18 cellular contexts compared by ENCODE assay signal in genomic region chr11:76026862-76027261, GRCh38.
DNase-seq lines count a peak whose midpoint lies in the region; ATAC-seq, FAIRE-seq and TF ChIP-seq lines count a peak whose summit lies in the region.
"Had no signal": no experiment of that assay in that cellular context is flagged by ENCODE, and none has a peak within 500 bp of the region (broad histone marks: within the 10 kb centered on the region; RNA-seq: fewer than 3 reads in every experiment).

No MANE protein-coding gene starts in this region.

- H3K9me3 Mint-ChIP-seq in memory B cell = no peaks in the 10 kb centered on the region
- H3K9me3 Mint-ChIP-seq: CD14-positive monocyte; CD4-positive, alpha-beta memory T cell had no signal

- no peaks in the 10 kb centered on the region for H3K9me3 ChIP-seq in HEK293 (ENCODE audit: control insufficient read depth, insufficient read depth, low read depth, low read length)

- FAIRE-seq in GM12892 (lab: Jason Lieb, UNC) = peak; percentile 67

- no peak overlapping the region for H3K4me3 Mint-ChIP-seq in memory B cell
- H3K4me3 Mint-ChIP-seq: CD14-positive monocyte; CD4-positive, alpha-beta memory T cell had no signal

- no peak for ATAC-seq in memory B cell (ENCODE audit: low read depth)
- ATAC-seq in GM18511 (IDR thresholded peaks at IDR 0.05; ENCODE audit: unreplicated experiment) = no peak
- ATAC-seq: HCT116 had no signal

- H3K4me1 Mint-ChIP-seq in memory B cell = peaks cover 33% of the 10 kb centered on the region

- TF ChIP-seq CTCF in HEK293 (tag by site-specific recombination; IDR thresholded peaks at IDR 0.05) (no peak), VCaP (conservative IDR thresholded peaks at IDR 0.05) (no peak)

- peak overlapping the region; percentile 31 for H3K27ac Mint-ChIP-seq in memory B cell
- H3K27ac Mint-ChIP-seq: CD14-positive monocyte; CD4-positive, alpha-beta memory T cell had no signal

- CTCF ChIA-PET in HEK293 (lab: Yijun Ruan, JAX) = no interaction called here

- no peaks in the 10 kb centered on the region for H3K27me3 Mint-ChIP-seq in memory B cell
- H3K27me3 Mint-ChIP-seq: CD4-positive, alpha-beta memory T cell had no signal

- no peak for TF ChIP-seq POLR2A in GM12892 (IDR thresholded peaks at IDR 0.05; ENCODE audit: low read depth, low read length)

- H3K36me3 ChIP-seq in HEK293 (ENCODE audit: control insufficient read depth in 2 of 2, insufficient read depth in 1 of 2, low read length in 2 of 2) = no peaks in the 10 kb centered on the region

- H3K4me3 ChIP-seq in HEK293 (ENCODE audit: low read depth, low read length) = no peak overlapping the region
- H3K4me3 ChIP-seq: BLaER1 had no signal

- peaks cover 51% of the 10 kb centered on the region for H3K36me3 Mint-ChIP-seq in memory B cell

- DNase-seq in GM12892 (ENCODE audit: insufficient read length) = no peak
- no peak for DNase-seq in memory B cell (ENCODE audit: low spot score in 2 of 2)
- no peak for DNase-seq in stimulated activated CD4-positive, alpha-beta T cell treated with anti-CD3 and anti-CD28 coated beads, Interleukin-2, amount 100 ng/mL, for 48 hours
- no peak for DNase-seq in NOMO-1 (lab: John Stamatoyannopoulos, UW; ENCODE audit: unreplicated experiment in 2 of 2)
- no peak for DNase-seq in DMS153 treated with DMSO at 0.1 percent for 48 hours (lab: John Stamatoyannopoulos, UW; ENCODE audit: unreplicated experiment)
- DNase-seq: 8988T; CD4-positive, alpha-beta memory T cell; DMS153; DMS79 treated with DMSO at 0.1 percent for 48 hours; GF-D8; GOT3; H7 had no signal

- H3K27ac ChIP-seq in HEK293 (ENCODE audit: extremely low read depth, low read depth, low read length) (no peak overlapping the region), VCaP (peak overlapping the region; percentile 8; the same call in 1 of the 2 replicates)
- H3K27ac ChIP-seq: BLaER1 had no signal

- H3K4me1 ChIP-seq in HEK293 (ENCODE audit: control insufficient read depth, insufficient read depth, low read length) = no peaks in the 10 kb centered on the region

- POLR2A ChIA-PET in HEK293 (lab: Yijun Ruan, JAX) = no interaction called here

TF ChIP-seq in HEK293, 187 proteins besides CTCF, POLR2A, EP300 and RAD21:
- TF ChIP-seq ZNF248 (tag by site-specific recombination; IDR thresholded peaks at IDR 0.05) (no peak), ZNF600 (tag by site-specific recombination; IDR thresholded peaks at IDR 0.05) (no peak), ATF2 (tag by site-specific recombination; IDR thresholded peaks at IDR 0.05; ENCODE audit: low read depth) (peak; percentile 50; the same call in 1 of the 2 replicates), ZNF558 (tag by site-specific recombination; IDR thresholded peaks at IDR 0.05) (0 out of 2 replicates have a peak, but pooled peaks have one; percentile 17)
